ENCODE assay signal across 9 cellular contexts in the genomic region with DNA sequence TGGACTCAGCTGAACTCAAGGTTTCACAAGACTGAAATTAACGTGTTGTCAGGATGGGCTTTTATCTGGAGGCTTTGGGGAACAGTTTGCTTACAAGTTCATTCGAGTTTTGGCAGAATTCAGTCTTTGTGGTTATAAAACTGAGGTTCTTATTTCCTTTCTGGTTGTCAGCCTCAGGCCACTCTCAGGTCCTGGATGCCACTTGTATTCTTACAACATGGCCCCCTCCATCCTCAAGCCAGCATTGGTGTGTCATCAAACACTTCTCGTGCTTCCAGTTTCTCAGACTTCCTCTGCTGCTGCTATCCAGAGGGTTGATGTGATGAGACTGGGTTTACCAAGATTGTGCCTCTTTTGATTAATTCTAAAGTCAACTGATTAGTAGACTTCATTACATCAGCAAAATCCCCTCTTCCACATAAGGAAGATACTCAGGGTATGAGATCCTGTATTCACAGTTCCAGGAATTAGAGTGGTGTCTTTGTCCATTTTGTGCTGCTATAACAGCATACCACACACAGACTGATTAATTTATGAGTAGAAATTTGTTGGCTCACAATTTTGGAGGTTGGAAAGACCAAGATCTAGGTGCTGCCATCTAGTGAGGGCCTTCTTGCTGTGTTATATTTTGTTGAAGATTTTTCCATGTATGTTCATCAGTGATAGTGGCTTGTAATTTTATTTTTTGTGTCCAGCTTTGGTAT. TPM values are rescaled to one million over a fixed set of nuclear protein-coding genes. Genes with fewer than 3 reads are reported as not detected.
A peak's percentile ranks its signal among the peaks of the same experiment; 100 is the strongest.
DNase-seq lines count a peak whose midpoint lies in the region; ATAC-seq, FAIRE-seq and TF ChIP-seq lines count a peak whose summit lies in the region.
"Had no signal": no experiment of that assay in that cellular context is flagged by ENCODE, and none has a peak within 500 bp of the region (broad histone marks: within the 10 kb centered on the region; RNA-seq: fewer than 3 reads in every experiment).

No MANE protein-coding gene starts in this region.

- POLR2A ChIA-PET in PC-3 (lab: Charles Lee; ENCODE audit: unreplicated experiment), result no interaction called here

- peaks cover 21% of the 10 kb centered on the region for H3K4me1 ChIP-seq in PC-3 (ENCODE audit: insufficient read depth, low read length)
- peaks cover 0 to 11% of the 10 kb centered on the region in 2 donors for H3K4me1 ChIP-seq in small intestine (ENCODE audit: control insufficient read depth in 2 of 2, insufficient read depth in 1 of 2, low read depth in 1 of 2, low read length in 1 of 2)

- H3K9ac ChIP-seq in PC-3 (ENCODE audit: low read length), result no peak overlapping the region

- DNase-seq in CD1c-positive myeloid dendritic cell (ENCODE audit: extremely low spot score) (peak; percentile 32), PC-3 (peak; percentile 59), cerebellar cortex (ENCODE audit: low spot score) (peak; percentile 35), small intestine (peak; percentile 35), kidney glomerular epithelial cell (lab: John Stamatoyannopoulos, UW) (no peak), H7 (no peak), NCI-H2107 treated with DMSO at 0.1 percent for 48 hours (lab: John Stamatoyannopoulos, UW; ENCODE audit: unreplicated experiment) (no peak)

- no peaks in the 10 kb centered on the region for H3K9me2 ChIP-seq in PC-3 (replicated peaks; ENCODE audit: low read length)

- H3F3A ChIP-seq in PC-3 (ENCODE audit: low read length, unreplicated experiment), result no peaks in the 10 kb centered on the region

- peaks cover 80% of the 10 kb centered on the region for H3K79me2 ChIP-seq in PC-3 (ENCODE audit: low read length)

- peak; percentile 65 for TF ChIP-seq CTCF in PC-3 (conservative IDR thresholded peaks at IDR 0.05; ENCODE audit: low read depth, low read length)

- no peak overlapping the region for H2AFZ ChIP-seq in PC-3 (ENCODE audit: low read length)

- no peaks in the 10 kb centered on the region for H3K36me3 ChIP-seq in PC-3 (ENCODE audit: low read depth, low read length)
- no peaks in the 10 kb centered on the region for H3K36me3 ChIP-seq in small intestine (ENCODE audit: control insufficient read depth in 2 of 2, insufficient read depth in 2 of 2, low read length in 2 of 2)
- no peaks in the 10 kb centered on the region for H3K36me3 ChIP-seq in H7 (replicated peaks; ENCODE audit: control insufficient read depth, insufficient read depth, low read length)

- peak overlapping the region; percentile 10; the same call in 1 of the 2 replicates for H3K4me2 ChIP-seq in PC-3 (ENCODE audit: low read length)

- FAIRE-seq in small intestine (lab: Jason Lieb, UNC), result no peak
- FAIRE-seq: TTC549 had no signal

- H3K27ac ChIP-seq in PC-3 (ENCODE audit: low read length) (peak overlapping the region; percentile 52), small intestine (ENCODE audit: low read depth in 1 of 2, low read length in 1 of 2) (peak overlapping the region in 1 of 2 donors; percentile 63)

- peaks cover 14% of the 10 kb centered on the region; the same call in 1 of the 2 replicates for H4K20me1 ChIP-seq in PC-3 (ENCODE audit: low read length)

- BruUV-seq in PC-3 (replicated peaks; lab: Mats Ljungman, UMichigan), result no TSS peak

- CTCF ChIA-PET in PC-3 (lab: Charles Lee), result interaction anchor here (0.7 kb wide), 1 partner anchor 60 kb away, joined by 3 read pairs; no protein-coding TSS in a partner anchor

- H3K27me3 ChIP-seq in PC-3 (ENCODE audit: low read length) (no peaks in the 10 kb centered on the region), small intestine (ENCODE audit: control insufficient read depth in 2 of 2, insufficient read depth in 2 of 2, low read length in 2 of 2) (no peaks in the 10 kb centered on the region), H7 (ENCODE audit: control insufficient read depth, insufficient read depth, low read length) (no peaks in the 10 kb centered on the region)

- WGBS in small intestine, 3 donors, result 47 to 74% (median 62%) methylated on average over 3 of the region's 3 CpGs

- H3K4me3 ChIP-seq in PC-3 (ENCODE audit: low read length), result no peak overlapping the region
- no peak overlapping the region for H3K4me3 ChIP-seq in small intestine (ENCODE audit: low read depth in 1 of 2, low read length in 2 of 2)
- no peak overlapping the region for H3K4me3 ChIP-seq in H7 (ENCODE audit: insufficient read depth, low read depth, low read length)

- no peaks in the 10 kb centered on the region for H3K9me3 ChIP-seq in PC-3 (ENCODE audit: low read length)
- no peaks in the 10 kb centered on the region for H3K9me3 ChIP-seq in small intestine (ENCODE audit: control insufficient read depth, low read depth)

- intact Hi-C loops in PC-3 (cut with micrococcal nuclease), result loop anchor here (1.0 kb wide), 1 partner anchor 9 kb away; no protein-coding TSS in a partner anchor

- ATAC-seq in GM18511 (IDR thresholded peaks at IDR 0.05; ENCODE audit: unreplicated experiment) (peak; percentile 48), PC-3 (peak; percentile 61)

RNA-seq across cellular contexts. Expression of a gene that starts 10.9 kb away (rescaled TPM):
- 43.1 and 146 TPM in 2 replicates for total RNA-seq in PC-3 (2014; rRNA removed)
- 10 to 100 TPM in 1 of 3 donors, 1 to 10 TPM in 2; 4.6 to 25.4 (median 6.7) TPM for polyA plus RNA-seq in small intestine
- 21.4 and 21.5 TPM in 2 replicates for total RNA-seq in H7 (2014; rRNA removed; shearing (Covaris generic))

RNA-seq across cellular contexts. Expression of a gene that starts 52.3 kb away (rescaled TPM):
- total RNA-seq in PC-3 (2014; rRNA removed), result 54.6 and 85.4 TPM in 2 replicates
- 10 to 100 TPM; 11.2 to 13.0 (median 11.3) TPM for polyA plus RNA-seq in small intestine
- 13.5 and 17.7 TPM in 2 replicates for total RNA-seq in H7 (2014; rRNA removed; shearing (Covaris generic))

Comparison
In these comparisons a context has a peak if more than half of its experiments do, and no peak if none do; other contexts are left out.
1. DNase-seq: peak in CD1c-positive myeloid dendritic cell (single experiment), PC-3 (single experiment), cerebellar cortex (single experiment) and small intestine (single experiment); none in kidney glomerular epithelial cell (single experiment), H7 (single experiment) and NCI-H2107 treated with DMSO at 0.1 percent for 48 hours (single experiment).